1 cellular context compared by ENCODE assay signal in genomic region chr15:65275104-65275727, GRCh38.
TF ChIP-seq lines count a peak whose summit lies in the region.

No MANE protein-coding gene starts in this region.

TF ChIP-seq in K562, 482 proteins besides CTCF, POLR2A, EP300 and RAD21:
- TF ChIP-seq ETS2 (tag; IDR thresholded peaks at IDR 0.05; ENCODE audit: borderline replicate concordance, poor library complexity, severe bottlenecking) = no peak
- no peak for TF ChIP-seq HLTF (IDR thresholded peaks at IDR 0.05)
- TF ChIP-seq ZFP36 (IDR thresholded peaks at IDR 0.05; ENCODE audit: low read depth, low read length, partially characterized antibody) = no peak
- TF ChIP-seq TCF3 (CRISPR knock-in tag; IDR thresholded peaks at IDR 0.05) = no peak
- TF ChIP-seq MAFF (IDR thresholded peaks at IDR 0.05; ENCODE audit: low read length) = no peak
- TF ChIP-seq NR2C2 (CRISPR knock-in tag; IDR thresholded peaks at IDR 0.05) = no peak
- peak; percentile 50; the same call in 1 of the 2 replicates for TF ChIP-seq NR2C2 (tag; IDR thresholded peaks at IDR 0.05)
- 0 out of 2 replicates have a peak, but pooled peaks have one; percentile 13 for TF ChIP-seq MAX (CRISPR knock-in tag; IDR thresholded peaks at IDR 0.05)
- TF ChIP-seq ZNF586 (CRISPR knock-in tag; conservative IDR thresholded peaks at IDR 0.05) = no peak
- no peak for TF ChIP-seq ATF7 (IDR thresholded peaks at IDR 0.05)
- TF ChIP-seq FOXP1 (CRISPR knock-in tag; IDR thresholded peaks at IDR 0.05) = no peak
- no peak for TF ChIP-seq ZNF217 (CRISPR knock-in tag; IDR thresholded peaks at IDR 0.05)
- no peak for TF ChIP-seq SMARCA5 (IDR thresholded peaks at IDR 0.05)
- TF ChIP-seq PYGO2 (tag; IDR thresholded peaks at IDR 0.05) = no peak
- no peak for TF ChIP-seq ZZZ3 (IDR thresholded peaks at IDR 0.05)
- TF ChIP-seq ZKSCAN1 (IDR thresholded peaks at IDR 0.05; ENCODE audit: low read depth, low read length) = no peak
- TF ChIP-seq PHB2 (IDR thresholded peaks at IDR 0.05; ENCODE audit: low read depth) = no peak
